8 cellular contexts compared by ENCODE assay signal in genomic region chr5:65928860-65929259, GRCh38. TPM values are rescaled to one million over a fixed set of nuclear protein-coding genes. Genes with fewer than 3 reads are reported as not detected.
DNase-seq lines count a peak whose midpoint lies in the region; ATAC-seq, FAIRE-seq and TF ChIP-seq lines count a peak whose summit lies in the region.

No MANE protein-coding gene starts in this region.

- no peaks in the 10 kb centered on the region for H3K9me3 Mint-ChIP-seq in activated T-cell treated with anti-CD3 and anti-CD28 coated beads, Interleukin-2, amount 50 U/mL, for 4 hours
- H3K9me3 Mint-ChIP-seq in activated naive CD8-positive, alpha-beta T cell treated with anti-CD3 and anti-CD28 coated beads, Interleukin-2, amount 10 ng/mL, durations not matched to agents 7 days and 5 days, result no peaks in the 10 kb centered on the region
- no peaks in the 10 kb centered on the region for H3K9me3 Mint-ChIP-seq in immature natural killer cell

- H3K4me3 ChIP-seq in tibial artery, result peak overlapping the region; percentile 96 to 97

- no peaks in the 10 kb centered on the region for H3K27me3 ChIP-seq in tibial artery

- H3K27ac ChIP-seq in tibial artery, result no peak overlapping the region

- no peaks in the 10 kb centered on the region for H3K27me3 Mint-ChIP-seq in activated T-cell treated with anti-CD3 and anti-CD28 coated beads, Interleukin-2, amount 50 U/mL, for 4 hours (ENCODE audit: low read depth)
- H3K27me3 Mint-ChIP-seq in activated naive CD8-positive, alpha-beta T cell treated with anti-CD3 and anti-CD28 coated beads, Interleukin-2, amount 10 ng/mL, durations not matched to agents 7 days and 5 days, result peaks cover 7% of the 10 kb centered on the region
- peaks cover 16 to 24% (median 19%) of the 10 kb centered on the region in 3 donors for H3K27me3 Mint-ChIP-seq in immature natural killer cell (ENCODE audit: low read depth in 3 of 3)

- intact Hi-C loops in tibial artery (cut with DNase I; ENCODE audit: low total_unique reads), result loop anchor here (10.0 kb wide), 2 partner anchors 204 to 304 kb away; partner anchors contain the start of genes NLN, SGTB, SHLD3 and TRAPPC13

- H3K36me3 Mint-ChIP-seq in activated T-cell treated with anti-CD3 and anti-CD28 coated beads, Interleukin-2, amount 50 U/mL, for 4 hours (ENCODE audit: insufficient read depth), result peaks cover 9% of the 10 kb centered on the region
- peaks cover 14% of the 10 kb centered on the region for H3K36me3 Mint-ChIP-seq in activated naive CD8-positive, alpha-beta T cell treated with anti-CD3 and anti-CD28 coated beads, Interleukin-2, amount 10 ng/mL, durations not matched to agents 7 days and 5 days
- peaks cover 0 to 12% (median 8%) of the 10 kb centered on the region in 3 donors for H3K36me3 Mint-ChIP-seq in immature natural killer cell

- peaks cover 0 to 32% (median 4%) of the 10 kb centered on the region in 4 donors for H3K4me1 ChIP-seq in tibial artery

- DNase-seq in activated T-cell treated with anti-CD3 and anti-CD28 coated beads, Interleukin-2, amount 50 U/mL, for 4 hours, result no peak
- no peak for DNase-seq in activated T-cell treated with anti-CD3 and anti-CD28 coated beads, Interleukin-2, amount 50 U/mL, for 48 hours
- DNase-seq in activated naive CD8-positive, alpha-beta T cell treated with anti-CD3 and anti-CD28 coated beads, Interleukin-2, amount 10 ng/mL, durations not matched to agents 7 days and 5 days, result no peak
- DNase-seq in immature natural killer cell (no peak), tibial artery (no peak), GM12891 (ENCODE audit: insufficient read length, low spot score) (no peak), NAMALWA (ENCODE audit: low spot score) (no peak)

- no peaks in the 10 kb centered on the region for H3K36me3 ChIP-seq in tibial artery

- no peak overlapping the region for H3K27ac Mint-ChIP-seq in activated naive CD8-positive, alpha-beta T cell treated with anti-CD3 and anti-CD28 coated beads, Interleukin-2, amount 10 ng/mL, durations not matched to agents 7 days and 5 days
- H3K27ac Mint-ChIP-seq in immature natural killer cell, result no peak overlapping the region

- FAIRE-seq in GM12891 (lab: Jason Lieb, UNC), result no peak

- no peak for ATAC-seq in activated T-cell treated with anti-CD3 and anti-CD28 coated beads, Interleukin-2, amount 50 U/mL, for 4 hours
- ATAC-seq in activated naive CD8-positive, alpha-beta T cell treated with anti-CD3 and anti-CD28 coated beads, Interleukin-2, amount 10 ng/mL, durations not matched to agents 7 days and 5 days (ENCODE audit: low read depth), result no peak
- no peak for ATAC-seq in HG03378 (IDR thresholded peaks at IDR 0.05; ENCODE audit: unreplicated experiment)

- no peak for TF ChIP-seq CTCF in tibial artery (IDR thresholded peaks at IDR 0.05)

- H3K9me3 ChIP-seq in tibial artery, result no peaks in the 10 kb centered on the region

- peaks cover 53% of the 10 kb centered on the region for H3K4me1 Mint-ChIP-seq in activated T-cell treated with anti-CD3 and anti-CD28 coated beads, Interleukin-2, amount 50 U/mL, for 4 hours (ENCODE audit: low read depth)
- peaks cover 38% of the 10 kb centered on the region for H3K4me1 Mint-ChIP-seq in activated naive CD8-positive, alpha-beta T cell treated with anti-CD3 and anti-CD28 coated beads, Interleukin-2, amount 10 ng/mL, durations not matched to agents 7 days and 5 days
- H3K4me1 Mint-ChIP-seq in immature natural killer cell, result peaks cover 64 to 79% of the 10 kb centered on the region in 2 donors

- POLR2A ChIA-PET in activated naive CD8-positive, alpha-beta T cell treated with anti-CD3 and anti-CD28 coated beads, Interleukin-2, amount 10 ng/mL, durations not matched to agents 7 days and 5 days (lab: Charles Lee), result no interaction called here

- TF ChIP-seq POLR2A in GM12891 (IDR thresholded peaks at IDR 0.05; ENCODE audit: low read depth, low read length), result no peak

- peak overlapping the region; percentile 96 for H3K4me3 Mint-ChIP-seq in activated T-cell treated with anti-CD3 and anti-CD28 coated beads, Interleukin-2, amount 50 U/mL, for 4 hours
- peak overlapping the region; percentile 99 for H3K4me3 Mint-ChIP-seq in activated naive CD8-positive, alpha-beta T cell treated with anti-CD3 and anti-CD28 coated beads, Interleukin-2, amount 10 ng/mL, durations not matched to agents 7 days and 5 days
- peak overlapping the region; percentile 98 to 99 (median 99) for H3K4me3 Mint-ChIP-seq in immature natural killer cell

TF ChIP-seq in GM12891, 5 proteins besides CTCF, POLR2A, EP300 and RAD21:
- TF ChIP-seq TAF1 (IDR thresholded peaks at IDR 0.05; ENCODE audit: low read depth, low read length), result no peak
- no peak for TF ChIP-seq PAX5 (IDR thresholded peaks at IDR 0.05; ENCODE audit: insufficient read depth, low read length, severe bottlenecking)

RNA-seq across cellular contexts. Expression of gene ERBIN, which starts 2.5 kb away (rescaled TPM):
- 10 to 100 TPM; 27.6 to 33.3 (median 28.2) TPM for total RNA-seq in activated T-cell treated with anti-CD3 and anti-CD28 coated beads, Interleukin-2, amount 50 U/mL, for 4 hours
- total RNA-seq in activated naive CD8-positive, alpha-beta T cell treated with anti-CD3 and anti-CD28 coated beads, Interleukin-2, amount 10 ng/mL, durations not matched to agents 7 days and 5 days, result 10 to 100 TPM; 63.4 to 66.7 TPM
- 10 to 100 TPM; 38.3 to 75.1 (median 40.6) TPM for polyA plus RNA-seq in immature natural killer cell
- 26.3 TPM for polyA plus RNA-seq in GM12891 (2012; ENCODE audit: low read depth, missing spikeins)
